ENCODE assay signal across 1 cellular context in the genomic region with DNA sequence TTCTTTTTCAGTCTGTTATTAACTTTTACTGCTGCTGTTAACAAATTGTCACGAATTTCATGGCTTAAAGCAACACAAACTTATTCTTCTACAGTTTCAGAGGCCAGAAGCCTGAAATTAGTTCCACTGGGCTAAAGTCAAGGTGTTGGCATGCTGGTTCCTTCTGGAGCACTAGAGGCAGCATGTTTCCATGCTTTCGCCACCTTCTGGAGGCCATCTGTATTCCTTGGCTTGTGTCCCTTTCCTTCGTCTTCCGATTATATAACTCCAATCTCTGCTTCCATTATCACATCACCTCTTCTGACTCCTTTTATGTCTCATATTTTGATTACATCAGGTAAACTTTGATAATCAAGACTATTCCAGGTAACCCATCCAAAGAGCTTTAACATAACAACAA.
TF ChIP-seq lines count a peak whose summit lies in the region.

No MANE protein-coding gene starts in this region.

TF ChIP-seq in WTC11, 78 proteins besides CTCF, POLR2A, EP300 and RAD21 (continued from another document):
- TF ChIP-seq ZNF281 (CRISPR knock-in tag; IDR thresholded peaks at IDR 0.05) (no peak), ERG (CRISPR knock-in tag; IDR thresholded peaks at IDR 0.05) (no peak), FOXP1 (CRISPR knock-in tag; IDR thresholded peaks at IDR 0.05; ENCODE audit: borderline replicate concordance) (no peak), GABPB1 (CRISPR knock-in tag; IDR thresholded peaks at IDR 0.05) (no peak), TEAD1 (CRISPR knock-in tag; IDR thresholded peaks at IDR 0.05) (no peak), ZNF396 (CRISPR knock-in tag; IDR thresholded peaks at IDR 0.05; ENCODE audit: borderline replicate concordance) (no peak)
